In genomic region chr15:76312540-76313174, GRCh38 we compare ENCODE assay signal across 10 cellular contexts. TPM values are rescaled to one million over a fixed set of nuclear protein-coding genes. Genes with fewer than 3 reads are reported as not detected.
DNase-seq lines count a peak whose midpoint lies in the region; ATAC-seq and TF ChIP-seq lines count a peak whose summit lies in the region.
"Had no signal": no experiment of that assay in that cellular context is flagged by ENCODE, and none has a peak within 500 bp of the region (broad histone marks: within the 10 kb centered on the region; RNA-seq: fewer than 3 reads in every experiment).

No MANE protein-coding gene starts in this region.

- intact Hi-C loops in CD4-positive, alpha-beta memory T cell (cut with micrococcal nuclease): loop anchor here (10.0 kb wide), 1 partner anchor 1112 kb away; the partner anchor contains the start of genes HMG20A and PEAK1
- intact Hi-C loops in adrenal gland (cut with DNase I): no loop called here

- ATAC-seq in activated naive CD8-positive, alpha-beta T cell treated with anti-CD3 and anti-CD28 coated beads, Interleukin-2, amount 10 ng/mL, durations not matched to agents 7 days and 5 days (ENCODE audit: low read depth): no peak
- no peak for ATAC-seq in memory B cell (ENCODE audit: low read depth)

- TF ChIP-seq CTCF in adrenal gland (IDR thresholded peaks at IDR 0.05) (no peak), BE2C (IDR thresholded peaks at IDR 0.05; ENCODE audit: low read depth, low read length) (no peak), SK-N-SH (IDR thresholded peaks at IDR 0.05) (no peak)

- H4K20me1 ChIP-seq in SK-N-SH (ENCODE audit: insufficient read depth): peaks cover 14% of the 10 kb centered on the region; the same call in 1 of the 2 replicates

- POLR2A ChIA-PET in CD4-positive, alpha-beta memory T cell (lab: Charles Lee; ENCODE audit: partially characterized antibody): no interaction called here
- POLR2A ChIA-PET in activated naive CD8-positive, alpha-beta T cell treated with anti-CD3 and anti-CD28 coated beads, Interleukin-2, amount 10 ng/mL, durations not matched to agents 7 days and 5 days (lab: Charles Lee): no interaction called here
- POLR2A ChIA-PET in SK-N-SH (lab: Yijun Ruan, JAX): interaction anchor here (1.5 kb wide), 1 partner anchor 23 kb away, joined by 5 read pairs; no protein-coding TSS in a partner anchor

- no peak for DNase-seq in CD4-positive, alpha-beta memory T cell
- DNase-seq in HT-29 (ENCODE audit: low spot score) (peak; percentile 73), memory B cell (ENCODE audit: low spot score in 2 of 2) (no peak), NCI-H146 (lab: John Stamatoyannopoulos, UW) (no peak), adrenal gland (no peak), BE2C (no peak), SK-N-SH (no peak)
- DNase-seq in activated naive CD8-positive, alpha-beta T cell treated with anti-CD3 and anti-CD28 coated beads, Interleukin-2, amount 10 ng/mL, durations not matched to agents 7 days and 5 days: no peak
- DNase-seq: anterior cingulate cortex had no signal

- H3F3A ChIP-seq in SK-N-SH (replicated peaks; ENCODE audit: insufficient read depth): peaks cover 6% of the 10 kb centered on the region

- H3K4me1 ChIP-seq in CD4-positive, alpha-beta memory T cell (ENCODE audit: insufficient read depth, low read length): peaks cover 21% of the 10 kb centered on the region
- peaks cover 8 to 22% of the 10 kb centered on the region in 2 donors for H3K4me1 ChIP-seq in adrenal gland (replicated peaks in 1 of 2)
- no peaks in the 10 kb centered on the region for H3K4me1 ChIP-seq in BE2C
- peaks cover 0 to 13% of the 10 kb centered on the region in 2 experiments; a peak in 2 of 4 replicates for H3K4me1 ChIP-seq in SK-N-SH (ENCODE audit: control insufficient read depth in 1 of 2, insufficient read depth in 2 of 2, low read depth in 1 of 2, low read length in 1 of 2)

- TF ChIP-seq RAD21 in SK-N-SH (IDR thresholded peaks at IDR 0.05; ENCODE audit: low read length): no peak

- H3K9me2 ChIP-seq in SK-N-SH: no peaks in the 10 kb centered on the region

- peak overlapping the region in 6 of 7 donors; percentile 4 to 92 (median 38) for H3K27ac Mint-ChIP-seq in CD4-positive, alpha-beta memory T cell
- peak overlapping the region; percentile 17 for H3K27ac Mint-ChIP-seq in activated naive CD8-positive, alpha-beta T cell treated with anti-CD3 and anti-CD28 coated beads, Interleukin-2, amount 10 ng/mL, durations not matched to agents 7 days and 5 days
- H3K27ac Mint-ChIP-seq in memory B cell: no peak overlapping the region

- no peaks in the 10 kb centered on the region for H3K36me3 ChIP-seq in CD4-positive, alpha-beta memory T cell (ENCODE audit: insufficient read depth, low read length)
- no peaks in the 10 kb centered on the region for H3K36me3 ChIP-seq in adrenal gland (replicated peaks in 1 of 2)
- no peaks in the 10 kb centered on the region for H3K36me3 ChIP-seq in BE2C
- no peaks in the 10 kb centered on the region for H3K36me3 ChIP-seq in SK-N-SH (replicated peaks in 1 of 2; ENCODE audit: control insufficient read depth in 1 of 2, insufficient read depth in 2 of 2, low read length in 1 of 2)

- H3K9ac ChIP-seq in SK-N-SH: no peak overlapping the region

- peaks cover 0 to 1% of the 10 kb centered on the region in 2 donors for H3K27me3 Mint-ChIP-seq in CD4-positive, alpha-beta memory T cell
- H3K27me3 Mint-ChIP-seq in activated naive CD8-positive, alpha-beta T cell treated with anti-CD3 and anti-CD28 coated beads, Interleukin-2, amount 10 ng/mL, durations not matched to agents 7 days and 5 days: peaks cover 5% of the 10 kb centered on the region
- no peaks in the 10 kb centered on the region for H3K27me3 Mint-ChIP-seq in memory B cell

- peaks cover 3 to 5% of the 10 kb centered on the region in 2 donors for H3K36me3 Mint-ChIP-seq in CD4-positive, alpha-beta memory T cell
- peaks cover 4% of the 10 kb centered on the region for H3K36me3 Mint-ChIP-seq in activated naive CD8-positive, alpha-beta T cell treated with anti-CD3 and anti-CD28 coated beads, Interleukin-2, amount 10 ng/mL, durations not matched to agents 7 days and 5 days
- H3K36me3 Mint-ChIP-seq in memory B cell: no peaks in the 10 kb centered on the region

- peaks cover 19 to 44% (median 32%) of the 10 kb centered on the region in 4 donors for H3K4me1 Mint-ChIP-seq in CD4-positive, alpha-beta memory T cell
- peaks cover 16% of the 10 kb centered on the region for H3K4me1 Mint-ChIP-seq in activated naive CD8-positive, alpha-beta T cell treated with anti-CD3 and anti-CD28 coated beads, Interleukin-2, amount 10 ng/mL, durations not matched to agents 7 days and 5 days
- H3K4me1 Mint-ChIP-seq in memory B cell: peaks cover 21% of the 10 kb centered on the region

- H3K4me3 Mint-ChIP-seq in CD4-positive, alpha-beta memory T cell: peak overlapping the region; percentile 43 to 94 (median 91)
- peak overlapping the region; percentile 10 for H3K4me3 Mint-ChIP-seq in activated naive CD8-positive, alpha-beta T cell treated with anti-CD3 and anti-CD28 coated beads, Interleukin-2, amount 10 ng/mL, durations not matched to agents 7 days and 5 days
- H3K4me3 Mint-ChIP-seq in memory B cell: peak overlapping the region; percentile 89

- WGBS in adrenal gland, 4 donors: 87 to 90% (median 90%) methylated on average over 7 of the region's 7 CpGs
- 75% methylated on average over 7 of the region's 7 CpGs for WGBS in SK-N-SH (ENCODE audit: low lambda C conversion rate)

- H3K4me2 ChIP-seq in SK-N-SH: no peak overlapping the region

- no peak for TF ChIP-seq POLR2A in adrenal gland (IDR thresholded peaks at IDR 0.05)

- peaks cover 35% of the 10 kb centered on the region for H3K79me2 ChIP-seq in SK-N-SH (ENCODE audit: insufficient read depth)

- H3K27ac ChIP-seq in CD4-positive, alpha-beta memory T cell (ENCODE audit: low read depth, low read length): no peak overlapping the region
- H3K27ac ChIP-seq in adrenal gland (peak overlapping the region in 1 of 5 donors; percentile 97), SK-N-SH (ENCODE audit: low read depth in 2 of 2, low read length in 1 of 2) (no peak overlapping the region)

- no peak overlapping the region for H3K4me3 ChIP-seq in CD4-positive, alpha-beta memory T cell (ENCODE audit: low read length in 2 of 2)
- H3K4me3 ChIP-seq in adrenal gland (no peak overlapping the region), BE2C (ENCODE audit: low read depth, low read length) (no peak overlapping the region), SK-N-SH (ENCODE audit: low read depth in 2 of 2, low read length in 1 of 2) (no peak overlapping the region)

- CTCF ChIA-PET in CD4-positive, alpha-beta memory T cell (lab: Charles Lee; ENCODE audit: partially characterized antibody): no interaction called here
- CTCF ChIA-PET in SK-N-SH (lab: Yijun Ruan, JAX): interaction anchor here (0.8 to 1.4 kb wide), 3 partner anchors 17 to 89 kb away, joined by 3 to 4 read pairs (median 4); no protein-coding TSS in a partner anchor

- H3K9me3 ChIP-seq in CD4-positive, alpha-beta memory T cell (ENCODE audit: control insufficient read depth in 1 of 2, low read length in 2 of 2): no peaks in the 10 kb centered on the region
- H3K9me3 ChIP-seq in adrenal gland (replicated peaks in 1 of 3): no peaks in the 10 kb centered on the region
- no peaks in the 10 kb centered on the region for H3K9me3 ChIP-seq in BE2C
- H3K9me3 ChIP-seq in SK-N-SH: no peaks in the 10 kb centered on the region

- no peak overlapping the region for H2AFZ ChIP-seq in SK-N-SH (ENCODE audit: low read depth)

- TF ChIP-seq EP300 in SK-N-SH (IDR thresholded peaks at IDR 0.05; ENCODE audit: borderline replicate concordance in 1 of 2, low read depth in 1 of 2, low read length in 1 of 2): no peak

- H3K27me3 ChIP-seq in CD4-positive, alpha-beta memory T cell (ENCODE audit: insufficient read depth, low read length): no peaks in the 10 kb centered on the region
- no peaks in the 10 kb centered on the region for H3K27me3 ChIP-seq in adrenal gland
- no peaks in the 10 kb centered on the region for H3K27me3 ChIP-seq in BE2C
- H3K27me3 ChIP-seq in SK-N-SH (ENCODE audit: insufficient read depth): no peaks in the 10 kb centered on the region

- H3K9me3 Mint-ChIP-seq in CD4-positive, alpha-beta memory T cell: peaks cover 0 to 3% (median 0%) of the 10 kb centered on the region in 8 donors
- no peaks in the 10 kb centered on the region for H3K9me3 Mint-ChIP-seq in activated naive CD8-positive, alpha-beta T cell treated with anti-CD3 and anti-CD28 coated beads, Interleukin-2, amount 10 ng/mL, durations not matched to agents 7 days and 5 days
- H3K9me3 Mint-ChIP-seq in memory B cell: no peaks in the 10 kb centered on the region

TF ChIP-seq in SK-N-SH, 30 proteins besides CTCF, POLR2A, EP300 and RAD21:
- TF ChIP-seq TAF1 (IDR thresholded peaks at IDR 0.05; ENCODE audit: borderline replicate concordance, low read depth, low read length): no peak

RNA-seq across cellular contexts. Expression of gene ETFA, which starts 1.4 kb away (rescaled TPM):
- 10 to 100 TPM; 47.7 to 49.4 TPM for total RNA-seq in CD4-positive, alpha-beta memory T cell
- polyA plus RNA-seq in CD4-positive, alpha-beta memory T cell: 100 to 1,000 TPM; 104 to 106 TPM
- 154 and 157 TPM in 2 replicates for total RNA-seq in HT-29 (2014; rRNA removed; shearing (Covaris generic))
- total RNA-seq in activated naive CD8-positive, alpha-beta T cell treated with anti-CD3 and anti-CD28 coated beads, Interleukin-2, amount 10 ng/mL, durations not matched to agents 7 days and 5 days: 10 to 100 TPM; 86.1 to 87.6 TPM
- total RNA-seq in adrenal gland: 100 to 1,000 TPM; 124 to 331 (median 187) TPM
- polyA plus RNA-seq in adrenal gland (100 to 1,000 TPM in 1 of 3 donors, 10 to 100 TPM in 2; 50.0 to 339 (median 69.8) TPM), SK-N-SH (2012; rRNA removed) (122 and 164 TPM in 2 replicates)
- polyA plus RNA-seq in BE2C (2012; ENCODE audit: insufficient read depth, insufficient read length, low read depth): 159 TPM
- 172 and 191 TPM in 2 replicates for polyA plus RNA-seq in SK-N-SH (2012; cell fraction: cytosol; rRNA removed)
- 45.2 and 94.3 TPM in 2 replicates for polyA plus RNA-seq in SK-N-SH (2012; cell fraction: nucleus; rRNA removed)

RNA-seq across cellular contexts. Expression of gene ISL2, which starts 23.9 kb away (rescaled TPM):
- not detected for total RNA-seq in CD4-positive, alpha-beta memory T cell
- not detected for polyA plus RNA-seq in CD4-positive, alpha-beta memory T cell
- 1.2 and 3.4 TPM in 2 replicates for total RNA-seq in HT-29 (2014; rRNA removed; shearing (Covaris generic))
- not detected for total RNA-seq in activated naive CD8-positive, alpha-beta T cell treated with anti-CD3 and anti-CD28 coated beads, Interleukin-2, amount 10 ng/mL, durations not matched to agents 7 days and 5 days
- under 1 TPM in 1 of 8 donors, not detected in 7; 0.11 TPM for total RNA-seq in adrenal gland
- polyA plus RNA-seq in adrenal gland: under 1 TPM in 1 of 3 donors, not detected in 2; 0.03 TPM
- polyA plus RNA-seq in BE2C (2012; ENCODE audit: insufficient read depth, insufficient read length, low read depth): 0.42 TPM
- 3.5 and 6.0 TPM in 2 replicates for polyA plus RNA-seq in SK-N-SH (2012; rRNA removed)
- polyA plus RNA-seq in SK-N-SH (2012; cell fraction: cytosol; rRNA removed): 2.2 and 3.2 TPM in 2 replicates
- polyA plus RNA-seq in SK-N-SH (2012; cell fraction: nucleus; rRNA removed): 23.1 and 25.6 TPM in 2 replicates
- total RNA-seq: temporal lobe had no signal

Comparison
In these comparisons a context has a peak if more than half of its experiments do, and no peak if none do; other contexts are left out.
1. H3K4me3 Mint-ChIP-seq: peak in every context shown above with its lines; median percentile 91 in CD4-positive, alpha-beta memory T cell; 89 in memory B cell; 10 in activated naive CD8-positive, alpha-beta T cell treated with anti-CD3 and anti-CD28 coated beads, Interleukin-2, amount 10 ng/mL, durations not matched to agents 7 days and 5 days.